11 cellular contexts compared by ENCODE assay signal in the genomic region with DNA sequence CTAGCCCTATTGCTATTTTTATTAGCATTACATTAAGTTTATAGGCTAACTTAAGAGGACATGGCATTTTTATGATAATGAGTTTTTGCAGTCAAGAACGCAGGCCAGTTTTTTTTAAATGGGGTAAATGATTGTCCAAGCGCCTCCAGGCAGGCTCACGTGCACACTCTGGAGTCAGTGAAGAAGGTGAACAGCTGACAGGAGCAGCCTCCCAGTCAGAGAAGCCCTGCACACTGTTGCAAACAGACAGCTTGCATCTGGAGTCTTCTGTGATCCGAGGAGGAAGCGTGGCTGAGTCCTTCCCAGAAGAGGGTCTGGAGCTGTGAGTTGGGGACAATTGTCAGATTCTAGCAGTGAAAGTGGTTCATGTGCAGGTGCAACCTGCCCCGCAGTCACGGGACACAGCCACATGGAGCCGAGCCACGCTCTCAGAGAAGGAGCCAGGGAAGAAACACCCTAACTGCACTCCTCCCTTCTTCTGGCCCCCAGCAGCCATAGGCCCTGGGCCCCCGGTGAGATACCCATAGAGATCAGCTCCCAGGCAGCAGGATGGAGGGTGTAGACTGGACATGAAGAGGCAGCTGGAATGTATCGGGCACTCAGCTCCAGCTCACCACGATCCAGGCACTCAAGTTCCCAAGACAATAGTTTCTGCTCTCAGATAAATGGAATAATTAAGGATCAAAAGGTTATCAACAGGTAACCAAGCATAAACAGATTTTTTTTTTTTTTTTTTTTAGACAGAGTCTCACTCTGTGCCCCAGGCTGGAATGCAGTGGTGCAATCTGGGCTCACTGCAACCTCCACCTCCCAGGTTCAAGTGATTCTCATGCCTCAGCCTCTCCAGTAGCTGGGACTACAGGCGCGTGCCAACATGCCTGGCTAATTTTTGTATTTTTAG. TPM values are rescaled to one million over a fixed set of nuclear protein-coding genes. Genes with fewer than 3 reads are reported as not detected.
DNase-seq lines count a peak whose midpoint lies in the region; ATAC-seq and TF ChIP-seq lines count a peak whose summit lies in the region.
"Had no signal": no experiment of that assay in that cellular context is flagged by ENCODE, and none has a peak within 500 bp of the region (broad histone marks: within the 10 kb centered on the region; RNA-seq: fewer than 3 reads in every experiment).

No MANE protein-coding gene starts in this region.

- ATAC-seq in activated T-cell treated with anti-CD3 and anti-CD28 coated beads, Interleukin-2, amount 50 U/mL, for 4 hours, result no peak
- ATAC-seq in effector memory CD8-positive, alpha-beta T cell (replicated peaks), result no peak
- ATAC-seq in upper lobe of right lung (peak; percentile 71), GM21447 (IDR thresholded peaks at IDR 0.05; ENCODE audit: unreplicated experiment) (no peak)
- ATAC-seq: activated CD8-positive, alpha-beta memory T cell treated with anti-CD3 and anti-CD28 coated beads, Interleukin-2, amount 10 ng/mL, durations not matched to agents 7 days and 5 days had no signal

- no peaks in the 10 kb centered on the region for H3K9me3 Mint-ChIP-seq in activated T-cell treated with anti-CD3 and anti-CD28 coated beads, Interleukin-2, amount 50 U/mL, for 24 hours
- no peaks in the 10 kb centered on the region for H3K9me3 Mint-ChIP-seq in activated T-cell treated with anti-CD3 and anti-CD28 coated beads, Interleukin-2, amount 50 U/mL, for 4 hours
- H3K9me3 Mint-ChIP-seq in effector memory CD8-positive, alpha-beta T cell, result no peaks in the 10 kb centered on the region
- no peaks in the 10 kb centered on the region for H3K9me3 Mint-ChIP-seq in mesothelial cell of epicardium

- H3K4me3 Mint-ChIP-seq in activated T-cell treated with anti-CD3 and anti-CD28 coated beads, Interleukin-2, amount 50 U/mL, for 24 hours, result no peak overlapping the region
- no peak overlapping the region for H3K4me3 Mint-ChIP-seq in activated T-cell treated with anti-CD3 and anti-CD28 coated beads, Interleukin-2, amount 50 U/mL, for 4 hours
- H3K4me3 Mint-ChIP-seq in effector memory CD8-positive, alpha-beta T cell, result no peak overlapping the region
- no peak overlapping the region for H3K4me3 Mint-ChIP-seq in mesothelial cell of epicardium
- H3K4me3 Mint-ChIP-seq: activated CD8-positive, alpha-beta memory T cell treated with anti-CD3 and anti-CD28 coated beads, Interleukin-2, amount 10 ng/mL, durations not matched to agents 7 days and 5 days had no signal

- H3K27me3 Mint-ChIP-seq in activated T-cell treated with anti-CD3 and anti-CD28 coated beads, Interleukin-2, amount 50 U/mL, for 24 hours, result no peaks in the 10 kb centered on the region
- H3K27me3 Mint-ChIP-seq in activated T-cell treated with anti-CD3 and anti-CD28 coated beads, Interleukin-2, amount 50 U/mL, for 4 hours (ENCODE audit: low read depth), result no peaks in the 10 kb centered on the region
- H3K27me3 Mint-ChIP-seq in effector memory CD8-positive, alpha-beta T cell, result no peaks in the 10 kb centered on the region
- no peaks in the 10 kb centered on the region for H3K27me3 Mint-ChIP-seq in mesothelial cell of epicardium (ENCODE audit: low read depth)
- H3K27me3 Mint-ChIP-seq: activated CD8-positive, alpha-beta memory T cell treated with anti-CD3 and anti-CD28 coated beads, Interleukin-2, amount 10 ng/mL, durations not matched to agents 7 days and 5 days had no signal

- intact Hi-C loops in upper lobe of right lung (cut with DNase I), result no loop called here

- H3K4me3 ChIP-seq in upper lobe of right lung, result no peak overlapping the region
- H3K4me3 ChIP-seq: testis had no signal

- H3K36me3 Mint-ChIP-seq in activated T-cell treated with anti-CD3 and anti-CD28 coated beads, Interleukin-2, amount 50 U/mL, for 24 hours (ENCODE audit: low read depth), result peaks cover 34% of the 10 kb centered on the region
- H3K36me3 Mint-ChIP-seq in activated T-cell treated with anti-CD3 and anti-CD28 coated beads, Interleukin-2, amount 50 U/mL, for 4 hours (ENCODE audit: insufficient read depth), result peaks cover 8% of the 10 kb centered on the region
- peaks cover 36% of the 10 kb centered on the region for H3K36me3 Mint-ChIP-seq in effector memory CD8-positive, alpha-beta T cell (ENCODE audit: insufficient read depth)
- H3K36me3 Mint-ChIP-seq in mesothelial cell of epicardium, result peaks cover 13% of the 10 kb centered on the region

- H3K4me1 ChIP-seq in upper lobe of right lung, result peaks cover 43% of the 10 kb centered on the region

- H3K27ac Mint-ChIP-seq in activated T-cell treated with anti-CD3 and anti-CD28 coated beads, Interleukin-2, amount 50 U/mL, for 24 hours, result peak overlapping the region; percentile 33
- peak overlapping the region; percentile 78 to 87 for H3K27ac Mint-ChIP-seq in effector memory CD8-positive, alpha-beta T cell
- H3K27ac Mint-ChIP-seq in mesothelial cell of epicardium, result peak overlapping the region; percentile 96
- H3K27ac Mint-ChIP-seq: activated CD8-positive, alpha-beta memory T cell treated with anti-CD3 and anti-CD28 coated beads, Interleukin-2, amount 10 ng/mL, durations not matched to agents 7 days and 5 days had no signal

- H3K27me3 ChIP-seq in upper lobe of right lung, result no peaks in the 10 kb centered on the region
- H3K27me3 ChIP-seq: testis had no signal

- peaks cover 2% of the 10 kb centered on the region for H3K4me1 Mint-ChIP-seq in activated T-cell treated with anti-CD3 and anti-CD28 coated beads, Interleukin-2, amount 50 U/mL, for 24 hours (ENCODE audit: low read depth)
- H3K4me1 Mint-ChIP-seq in activated T-cell treated with anti-CD3 and anti-CD28 coated beads, Interleukin-2, amount 50 U/mL, for 4 hours (ENCODE audit: low read depth), result peaks cover 8% of the 10 kb centered on the region
- H3K4me1 Mint-ChIP-seq in effector memory CD8-positive, alpha-beta T cell (ENCODE audit: low read depth in 2 of 2), result peaks cover 23 to 30% of the 10 kb centered on the region in 2 donors
- H3K4me1 Mint-ChIP-seq in mesothelial cell of epicardium, result peaks cover 48% of the 10 kb centered on the region

- peaks cover 9% of the 10 kb centered on the region for H3K36me3 ChIP-seq in upper lobe of right lung

- DNase-seq in activated T-cell treated with anti-CD3 and anti-CD28 coated beads, Interleukin-2, amount 50 U/mL, for 24 hours, result no peak
- no peak for DNase-seq in activated T-cell treated with anti-CD3 and anti-CD28 coated beads, Interleukin-2, amount 50 U/mL, for 4 hours
- no peak for DNase-seq in effector memory CD8-positive, alpha-beta T cell
- DNase-seq in mesothelial cell of epicardium (ENCODE audit: low spot score in 2 of 2, unreplicated experiment in 2 of 2), result no peak
- DNase-seq in upper lobe of right lung, result peak; percentile 79
- no peak for DNase-seq in HT-29 (ENCODE audit: low spot score)
- no peak for DNase-seq in COLO829 (ENCODE audit: low spot score)
- DNase-seq: activated CD8-positive, alpha-beta memory T cell treated with anti-CD3 and anti-CD28 coated beads, Interleukin-2, amount 10 ng/mL, durations not matched to agents 7 days and 5 days; NCI-H187; testis had no signal

- H3K27ac ChIP-seq in upper lobe of right lung, result peak overlapping the region; percentile 84

- no peaks in the 10 kb centered on the region for H3K9me3 ChIP-seq in upper lobe of right lung
- H3K9me3 ChIP-seq: testis had no signal

- no peak for TF ChIP-seq CTCF in mesothelial cell of epicardium (IDR thresholded peaks at IDR 0.05; ENCODE audit: unreplicated experiment)
- TF ChIP-seq CTCF in upper lobe of right lung (IDR thresholded peaks at IDR 0.05), result no peak

RNA-seq across cellular contexts. Expression of a gene that starts 26.4 kb away (rescaled TPM):
- total RNA-seq in activated T-cell treated with anti-CD3 and anti-CD28 coated beads, Interleukin-2, amount 50 U/mL, for 4 hours, result 10 to 100 TPM; 19.0 to 25.1 (median 19.2) TPM
- total RNA-seq in mesothelial cell of epicardium (136 to 151 TPM (median 146 TPM) in 3 replicates), upper lobe of right lung (306 TPM)
- total RNA-seq in HT-29 (2014; rRNA removed; shearing (Covaris generic)), result 101 and 121 TPM in 2 replicates

Comparison
In these comparisons a context has a peak if more than half of its experiments do, and no peak if none do; other contexts are left out.
1. H3K27ac Mint-ChIP-seq: peak in every context shown above with its lines; median percentile 96 in mesothelial cell of epicardium; 82 in effector memory CD8-positive, alpha-beta T cell; 33 in activated T-cell treated with anti-CD3 and anti-CD28 coated beads, Interleukin-2, amount 50 U/mL, for 24 hours.